ENCODE assay signal across 14 cellular contexts in the genomic region with DNA sequence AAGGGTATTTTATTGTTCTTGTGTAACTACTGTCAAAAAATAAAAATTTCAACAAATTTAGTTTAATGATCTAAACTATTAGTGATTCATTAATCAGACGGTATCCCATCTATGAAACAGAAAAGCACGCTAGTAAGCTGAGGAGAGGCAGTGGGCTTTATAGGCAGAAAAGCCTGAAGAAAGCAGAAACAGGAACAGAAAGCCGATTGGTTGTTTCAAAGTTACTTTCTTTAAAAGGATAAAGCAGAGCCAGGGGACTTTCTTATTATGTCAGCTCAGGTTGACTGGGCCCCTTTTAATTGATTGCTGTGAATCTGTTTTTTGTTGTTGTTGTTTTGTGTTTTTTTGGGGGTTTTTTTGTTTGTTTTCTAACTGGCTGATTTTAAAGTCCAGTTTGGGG.
A peak's percentile ranks its signal among the peaks of the same experiment; 100 is the strongest.
DNase-seq lines count a peak whose midpoint lies in the region; ATAC-seq and TF ChIP-seq lines count a peak whose summit lies in the region.
"Had no signal": no experiment of that assay in that cellular context is flagged by ENCODE, and none has a peak within 500 bp of the region (broad histone marks: within the 10 kb centered on the region; RNA-seq: fewer than 3 reads in every experiment).

No MANE protein-coding gene starts in this region.

- TF ChIP-seq CTCF in esophagus squamous epithelium (IDR thresholded peaks at IDR 0.05): no peak

- no peaks in the 10 kb centered on the region for H3K9me3 Mint-ChIP-seq in stimulated activated effector memory CD8-positive, alpha-beta T cell treated with anti-CD3 and anti-CD28 coated beads, Interleukin-12 subunit alpha, Interleukin-12 subunit beta, amount 100 ng/mL, for 72 hours

- H3K36me3 ChIP-seq in esophagus squamous epithelium: no peaks in the 10 kb centered on the region
- H3K36me3 ChIP-seq: BLaER1 had no signal

- H3K36me3 Mint-ChIP-seq in stimulated activated effector memory CD8-positive, alpha-beta T cell treated with anti-CD3 and anti-CD28 coated beads, Interleukin-12 subunit alpha, Interleukin-12 subunit beta, amount 100 ng/mL, for 72 hours: no peaks in the 10 kb centered on the region
- H3K36me3 Mint-ChIP-seq: activated naive CD8-positive, alpha-beta T cell had no signal

- DNase-seq in ACHN (peak; percentile 32), esophagus squamous epithelium (lab: John Stamatoyannopoulos, UW) (no peak), NCI-H526 treated with DMSO at 0.1 percent for 48 hours (lab: John Stamatoyannopoulos, UW) (no peak), activated gamma-delta T cell (lab: John Stamatoyannopoulos, UW) (no peak)
- DNase-seq in stimulated activated effector memory CD8-positive, alpha-beta T cell treated with anti-CD3 and anti-CD28 coated beads, Interleukin-12 subunit alpha, Interleukin-12 subunit beta, amount 100 ng/mL, for 72 hours (ENCODE audit: low spot score in 2 of 2): no peak
- DNase-seq: Kasumi-1, NCI-H526, SW 1271 had no signal

- H3K27me3 ChIP-seq in esophagus squamous epithelium: no peaks in the 10 kb centered on the region
- H3K27me3 ChIP-seq: BLaER1 had no signal

- ATAC-seq in GM19395 (IDR thresholded peaks at IDR 0.05; ENCODE audit: unreplicated experiment) (peak; percentile 44), HG03159 (IDR thresholded peaks at IDR 0.05; ENCODE audit: unreplicated experiment) (peak; percentile 31), HG02970 (IDR thresholded peaks at IDR 0.05; ENCODE audit: low FRiP score, unreplicated experiment) (no peak)
- ATAC-seq in stimulated activated effector memory CD8-positive, alpha-beta T cell treated with anti-CD3 and anti-CD28 coated beads, Interleukin-12 subunit alpha, Interleukin-12 subunit beta, amount 100 ng/mL, for 72 hours: no peak
- ATAC-seq: sciatic nerve had no signal

- H3K27ac Mint-ChIP-seq in stimulated activated effector memory CD8-positive, alpha-beta T cell treated with anti-CD3 and anti-CD28 coated beads, Interleukin-12 subunit alpha, Interleukin-12 subunit beta, amount 100 ng/mL, for 72 hours: no peak overlapping the region
- H3K27ac Mint-ChIP-seq: activated naive CD8-positive, alpha-beta T cell had no signal

- intact Hi-C loops in esophagus squamous epithelium (cut with DNase I): loop anchor here (5.0 kb wide), 1 partner anchor 211 kb away; a partner anchor contains a TSS

- no peak for TF ChIP-seq POLR2A in esophagus squamous epithelium (IDR thresholded peaks at IDR 0.05)

- in situ Hi-C loops in ACHN (cut with HindIII; ENCODE audit: low pct_ligation_motif_present, low pct_unique_long_range_greater_than_20kb, low sequenced_read_pairs): no loop called here

- H3K4me3 ChIP-seq in esophagus squamous epithelium: no peak overlapping the region
- H3K4me3 ChIP-seq: BLaER1 had no signal

- 61% methylated on average over 3 of the region's 3 CpGs for WGBS in esophagus squamous epithelium, 2 donors

- peaks cover 13 to 38% (median 19%) of the 10 kb centered on the region in 3 donors for H3K4me1 ChIP-seq in esophagus squamous epithelium
- H3K4me1 ChIP-seq: BLaER1 had no signal

- H3K27ac ChIP-seq in esophagus squamous epithelium: peak overlapping the region; percentile 29 to 86 (median 81)
- H3K27ac ChIP-seq: BLaER1 had no signal

- no peaks in the 10 kb centered on the region for H3K9me3 ChIP-seq in esophagus squamous epithelium
- H3K9me3 ChIP-seq: BLaER1 had no signal

- no peak overlapping the region for H3K4me3 Mint-ChIP-seq in stimulated activated effector memory CD8-positive, alpha-beta T cell treated with anti-CD3 and anti-CD28 coated beads, Interleukin-12 subunit alpha, Interleukin-12 subunit beta, amount 100 ng/mL, for 72 hours
- H3K4me3 Mint-ChIP-seq: activated naive CD8-positive, alpha-beta T cell had no signal

- no peaks in the 10 kb centered on the region for H3K4me1 Mint-ChIP-seq in stimulated activated effector memory CD8-positive, alpha-beta T cell treated with anti-CD3 and anti-CD28 coated beads, Interleukin-12 subunit alpha, Interleukin-12 subunit beta, amount 100 ng/mL, for 72 hours

Comparison
In these comparisons a context has a peak if more than half of its experiments do, and no peak if none do; other contexts are left out.
1. ATAC-seq: peak in GM19395 (single experiment) and HG03159 (single experiment); none in stimulated activated effector memory CD8-positive, alpha-beta T cell treated with anti-CD3 and anti-CD28 coated beads, Interleukin-12 subunit alpha, Interleukin-12 subunit beta, amount 100 ng/mL, for 72 hours (single experiment) and HG02970 (single experiment).